In genomic region chr22:45009881-45010531, GRCh38 we compare ENCODE assay signal across 8 cellular contexts. TPM values are rescaled to one million over a fixed set of nuclear protein-coding genes. Genes with fewer than 3 reads are reported as not detected.
DNase-seq lines count a peak whose midpoint lies in the region; ATAC-seq and TF ChIP-seq lines count a peak whose summit lies in the region.

PHF21B (minus strand) TSS chr22:45010005; CDS start chr22:45009549, 456 bp downstream.

- TF ChIP-seq POLR2A in adrenal gland (IDR thresholded peaks at IDR 0.05) (peak; percentile 31 to 50), gastrocnemius medialis (IDR thresholded peaks at IDR 0.05) (no peak)

- ATAC-seq in right cardiac atrium (peak; percentile 38 to 40), gastrocnemius medialis (no peak), GM21619 (IDR thresholded peaks at IDR 0.05; ENCODE audit: unreplicated experiment) (no peak)

- peak within 1 kb of the TSS in 2 of 5 donors; percentile 57 to 78 for H3K27ac ChIP-seq in adrenal gland
- peak within 1 kb of the TSS; percentile 8 for H3K27ac ChIP-seq in right cardiac atrium (ENCODE audit: low read length)
- no peak within 1 kb of the TSS for H3K27ac ChIP-seq in gastrocnemius medialis

- in situ Hi-C loops in gastrocnemius medialis (cut with MboI; ENCODE audit: low sequenced_read_pairs in 4 of 4): no loop called here

- peaks cover 7% of the 10 kb centered on the region for H3K27me3 ChIP-seq in adrenal gland
- H3K27me3 ChIP-seq in right cardiac atrium (ENCODE audit: control insufficient read depth, insufficient read depth): no peaks in the 10 kb centered on the region
- peaks cover 52 to 59% (median 56%) of the 10 kb centered on the region in 3 donors for H3K27me3 ChIP-seq in gastrocnemius medialis

- intact Hi-C loops in adrenal gland (cut with DNase I): no loop called here
- intact Hi-C loops in right cardiac atrium (cut with DNase I): no loop called here
- intact Hi-C loops in gastrocnemius medialis (cut with DNase I; ENCODE audit: low total_unique reads): no loop called here

- WGBS in adrenal gland, 4 donors: 0 to 2% (median 1%) methylated on average over 24 to 80 of the region's 80 CpGs
- WGBS in right cardiac atrium: under 1% methylated on average over 79 of the region's 80 CpGs

- H3K9me3 ChIP-seq in adrenal gland (replicated peaks in 1 of 3) (no peaks in the 10 kb centered on the region), right cardiac atrium (ENCODE audit: control insufficient read depth, low read length) (no peaks in the 10 kb centered on the region), gastrocnemius medialis (no peaks in the 10 kb centered on the region)

- TF ChIP-seq CTCF in adrenal gland (IDR thresholded peaks at IDR 0.05) (no peak), gastrocnemius medialis (IDR thresholded peaks at IDR 0.05 in 4 of 5, conservative IDR thresholded peaks at IDR 0.05 in 1 of 5) (no peak)

- H3K36me3 ChIP-seq in adrenal gland (replicated peaks in 1 of 2) (no peaks in the 10 kb centered on the region), gastrocnemius medialis (no peaks in the 10 kb centered on the region)

- DNase-seq in NCI-H1092 (lab: John Stamatoyannopoulos, UW) (peak; percentile 20), NCI-H1092 treated with DMSO at 0.1 percent for 48 hours (lab: John Stamatoyannopoulos, UW) (no peak), NCI-H510A (lab: John Stamatoyannopoulos, UW) (peak; percentile 38), adrenal gland (peak; percentile 54 to 80 (median 63)), right cardiac atrium (peak; percentile 61 to 88 (median 87)), gastrocnemius medialis (no peak), SW480 (ENCODE audit: low spot score) (no peak)

- peaks cover 5 to 19% of the 10 kb centered on the region in 2 donors for H3K4me1 ChIP-seq in adrenal gland (replicated peaks in 1 of 2)
- H3K4me1 ChIP-seq in right cardiac atrium (ENCODE audit: control insufficient read depth, insufficient read depth, low read length): no peaks in the 10 kb centered on the region
- H3K4me1 ChIP-seq in gastrocnemius medialis: peaks cover 12 to 28% of the 10 kb centered on the region in 2 donors

- H3K4me3 ChIP-seq in adrenal gland: peak within 1 kb of the TSS in 1 of 4 donors; percentile 59
- H3K4me3 ChIP-seq in right cardiac atrium (ENCODE audit: low read length): peak within 1 kb of the TSS; percentile 90
- peak within 1 kb of the TSS; percentile 49 to 59 (median 56) for H3K4me3 ChIP-seq in gastrocnemius medialis

RNA-seq across cellular contexts. Expression of gene PHF21B, which starts in this region (rescaled TPM):
- 1 to 10 TPM in 7 of 8 donors, under 1 TPM in 1; 0.30 to 4.4 (median 2.7) TPM for total RNA-seq in adrenal gland
- 1 to 10 TPM; 1.5 to 3.9 (median 1.8) TPM for polyA plus RNA-seq in adrenal gland
- 1 to 10 TPM in 3 of 4 donors, under 1 TPM in 1; 0.97 to 1.9 (median 1.3) TPM for total RNA-seq in right cardiac atrium
- polyA plus RNA-seq in right cardiac atrium: 0.50 TPM
- total RNA-seq in gastrocnemius medialis: under 1 TPM in 1 of 4 donors, not detected in 3; 0.07 TPM

Comparison
In these comparisons a context has a peak if more than half of its experiments do, and no peak if none do; other contexts are left out.
1. DNase-seq: peak in NCI-H1092 (single experiment), NCI-H510A (single experiment), adrenal gland (7 of 7) and right cardiac atrium (3 of 3); none in NCI-H1092 treated with DMSO at 0.1 percent for 48 hours (single experiment), gastrocnemius medialis (0 of 2) and SW480 (single experiment).
2. POLR2A ChIP-seq: peak in adrenal gland (2 of 2); none in gastrocnemius medialis (0 of 2).
3. ATAC-seq: peak in right cardiac atrium (2 of 2); none in gastrocnemius medialis (0 of 2) and GM21619 (single experiment).